In genomic region chrX:154714925-154715324, GRCh38 we compare ENCODE assay signal across 8 cellular contexts. TPM values are rescaled to one million over a fixed set of nuclear protein-coding genes. Genes with fewer than 3 reads are reported as not detected.
DNase-seq lines count a peak whose midpoint lies in the region; ATAC-seq and TF ChIP-seq lines count a peak whose summit lies in the region.

No MANE protein-coding gene starts in this region.

- no peaks in the 10 kb centered on the region for H3K4me1 ChIP-seq in thyroid gland

- H3K27ac ChIP-seq in thyroid gland = no peak overlapping the region

- TF ChIP-seq CTCF in MCF 10A (IDR thresholded peaks at IDR 0.05; ENCODE audit: unreplicated experiment) (peak; percentile 79), thyroid gland (IDR thresholded peaks at IDR 0.05) (peak; percentile 39 to 81 (median 68))

- POLR2A ChIA-PET in activated naive CD8-positive, alpha-beta T cell treated with anti-CD3 and anti-CD28 coated beads, Interleukin-2, amount 10 ng/mL, durations not matched to agents 7 days and 5 days (lab: Charles Lee) = no interaction called here
- POLR2A ChIA-PET in MCF 10A (lab: Yijun Ruan, JAX) = no interaction called here

- intact Hi-C loops in MCF 10A (cut with micrococcal nuclease) = loop anchor here (1.0 kb wide), 2 partner anchors 33 to 126 kb away; no protein-coding TSS in a partner anchor
- intact Hi-C loops in thyroid gland (cut with DNase I) = no loop called here

- no peaks in the 10 kb centered on the region for H3K9me3 Mint-ChIP-seq in activated naive CD8-positive, alpha-beta T cell treated with anti-CD3 and anti-CD28 coated beads, Interleukin-2, amount 10 ng/mL, durations not matched to agents 7 days and 5 days
- no peaks in the 10 kb centered on the region for H3K9me3 Mint-ChIP-seq in activated naive CD8-positive, alpha-beta T cell treated with anti-CD3 and anti-CD28 coated beads, Interleukin-2, amount 50 U/mL, for 24 hours
- no peaks in the 10 kb centered on the region for H3K9me3 Mint-ChIP-seq in MCF 10A (ENCODE audit: unreplicated experiment)

- no peak overlapping the region for H3K4me3 ChIP-seq in thyroid gland (replicated peaks in 1 of 3)

- peaks cover 22% of the 10 kb centered on the region for H3K36me3 Mint-ChIP-seq in activated naive CD8-positive, alpha-beta T cell treated with anti-CD3 and anti-CD28 coated beads, Interleukin-2, amount 10 ng/mL, durations not matched to agents 7 days and 5 days
- peaks cover 7% of the 10 kb centered on the region for H3K36me3 Mint-ChIP-seq in activated naive CD8-positive, alpha-beta T cell treated with anti-CD3 and anti-CD28 coated beads, Interleukin-2, amount 50 U/mL, for 24 hours (ENCODE audit: low read depth)
- peaks cover 5% of the 10 kb centered on the region for H3K36me3 Mint-ChIP-seq in MCF 10A (ENCODE audit: insufficient read depth, unreplicated experiment)

- peak; percentile 31 for ATAC-seq in activated naive CD8-positive, alpha-beta T cell treated with anti-CD3 and anti-CD28 coated beads, Interleukin-2, amount 10 ng/mL, durations not matched to agents 7 days and 5 days (ENCODE audit: low read depth)
- ATAC-seq in activated naive CD8-positive, alpha-beta T cell treated with anti-CD3 and anti-CD28 coated beads, Interleukin-2, amount 50 U/mL, for 24 hours = no peak
- ATAC-seq in HG03175 (IDR thresholded peaks at IDR 0.05; ENCODE audit: unreplicated experiment) = peak; percentile 49
- no peak for ATAC-seq in GM18519 (IDR thresholded peaks at IDR 0.05; ENCODE audit: low FRiP score, unreplicated experiment)

- peaks cover 53% of the 10 kb centered on the region for H3K4me1 Mint-ChIP-seq in activated naive CD8-positive, alpha-beta T cell treated with anti-CD3 and anti-CD28 coated beads, Interleukin-2, amount 10 ng/mL, durations not matched to agents 7 days and 5 days
- H3K4me1 Mint-ChIP-seq in activated naive CD8-positive, alpha-beta T cell treated with anti-CD3 and anti-CD28 coated beads, Interleukin-2, amount 50 U/mL, for 24 hours = peaks cover 59% of the 10 kb centered on the region
- H3K4me1 Mint-ChIP-seq in MCF 10A (ENCODE audit: insufficient read depth, unreplicated experiment) = peaks cover 42% of the 10 kb centered on the region

- H3K4me3 Mint-ChIP-seq in activated naive CD8-positive, alpha-beta T cell treated with anti-CD3 and anti-CD28 coated beads, Interleukin-2, amount 10 ng/mL, durations not matched to agents 7 days and 5 days = no peak overlapping the region
- no peak overlapping the region for H3K4me3 Mint-ChIP-seq in activated naive CD8-positive, alpha-beta T cell treated with anti-CD3 and anti-CD28 coated beads, Interleukin-2, amount 50 U/mL, for 24 hours
- H3K4me3 Mint-ChIP-seq in MCF 10A (ENCODE audit: unreplicated experiment) = no peak overlapping the region

- no peaks in the 10 kb centered on the region for H3K36me3 ChIP-seq in thyroid gland

- TF ChIP-seq POLR2A in thyroid gland (IDR thresholded peaks at IDR 0.05) = no peak

- no peak overlapping the region for H3K27ac Mint-ChIP-seq in activated naive CD8-positive, alpha-beta T cell treated with anti-CD3 and anti-CD28 coated beads, Interleukin-2, amount 10 ng/mL, durations not matched to agents 7 days and 5 days
- no peak overlapping the region for H3K27ac Mint-ChIP-seq in activated naive CD8-positive, alpha-beta T cell treated with anti-CD3 and anti-CD28 coated beads, Interleukin-2, amount 50 U/mL, for 24 hours
- H3K27ac Mint-ChIP-seq in MCF 10A (ENCODE audit: low read depth, unreplicated experiment) = no peak overlapping the region

- BruUV-seq in MCF 10A (replicated peaks; lab: Mats Ljungman, UMichigan) = no TSS peak

- H3K9me3 ChIP-seq in thyroid gland = no peaks in the 10 kb centered on the region

- CTCF ChIA-PET in MCF 10A (lab: Yijun Ruan, JAX) = no interaction called here

- 0 to 6% methylated on average over 2 of the region's 2 CpGs for WGBS in thyroid gland, 2 donors

- no peaks in the 10 kb centered on the region for H3K27me3 ChIP-seq in thyroid gland

- DNase-seq in activated naive CD8-positive, alpha-beta T cell treated with anti-CD3 and anti-CD28 coated beads, Interleukin-2, amount 10 ng/mL, durations not matched to agents 7 days and 5 days = no peak
- no peak for DNase-seq in activated naive CD8-positive, alpha-beta T cell treated with anti-CD3 and anti-CD28 coated beads, Interleukin-2, amount 50 U/mL, for 24 hours
- DNase-seq in RKO (ENCODE audit: low spot score) (peak; percentile 47), MCF 10A (ENCODE audit: unreplicated experiment) (peak; percentile 80), kidney tubule cell (ENCODE audit: low spot score) (peak; percentile 54), thyroid gland (peak; percentile 20 to 35)

- no peaks in the 10 kb centered on the region for H3K27me3 Mint-ChIP-seq in activated naive CD8-positive, alpha-beta T cell treated with anti-CD3 and anti-CD28 coated beads, Interleukin-2, amount 10 ng/mL, durations not matched to agents 7 days and 5 days
- H3K27me3 Mint-ChIP-seq in activated naive CD8-positive, alpha-beta T cell treated with anti-CD3 and anti-CD28 coated beads, Interleukin-2, amount 50 U/mL, for 24 hours = no peaks in the 10 kb centered on the region
- H3K27me3 Mint-ChIP-seq in MCF 10A (ENCODE audit: insufficient read depth, unreplicated experiment) = no peaks in the 10 kb centered on the region

RNA-seq across cellular contexts. Expression of gene GAB3, which starts 36.0 kb away (rescaled TPM):
- total RNA-seq in activated naive CD8-positive, alpha-beta T cell treated with anti-CD3 and anti-CD28 coated beads, Interleukin-2, amount 10 ng/mL, durations not matched to agents 7 days and 5 days = 10 to 100 TPM; 17.7 to 18.7 TPM
- total RNA-seq in MCF 10A (2022) (2.0 and 2.1 TPM in 2 replicates), thyroid gland (10 to 100 TPM in 1 of 4 donors, 1 to 10 TPM in 3; 5.8 to 10.2 (median 8.1) TPM)

RNA-seq across cellular contexts. Expression of gene DKC1, which starts 47.7 kb away (rescaled TPM):
- 10 to 100 TPM; 67.2 to 70.5 TPM for total RNA-seq in activated naive CD8-positive, alpha-beta T cell treated with anti-CD3 and anti-CD28 coated beads, Interleukin-2, amount 10 ng/mL, durations not matched to agents 7 days and 5 days
- total RNA-seq in MCF 10A (2022) = 149 and 196 TPM in 2 replicates
- total RNA-seq in thyroid gland = 10 to 100 TPM; 33.8 to 41.5 (median 35.2) TPM

Comparison
In these comparisons a context has a peak if more than half of its experiments do, and no peak if none do; other contexts are left out.
1. ATAC-seq: peak in activated naive CD8-positive, alpha-beta T cell treated with anti-CD3 and anti-CD28 coated beads, Interleukin-2, amount 10 ng/mL, durations not matched to agents 7 days and 5 days (single experiment) and HG03175 (single experiment); none in activated naive CD8-positive, alpha-beta T cell treated with anti-CD3 and anti-CD28 coated beads, Interleukin-2, amount 50 U/mL, for 24 hours (single experiment) and GM18519 (single experiment).
2. DNase-seq: peak in RKO (single experiment), MCF 10A (single experiment), kidney tubule cell (single experiment) and thyroid gland (2 of 2); none in activated naive CD8-positive, alpha-beta T cell treated with anti-CD3 and anti-CD28 coated beads, Interleukin-2, amount 10 ng/mL, durations not matched to agents 7 days and 5 days (single experiment) and activated naive CD8-positive, alpha-beta T cell treated with anti-CD3 and anti-CD28 coated beads, Interleukin-2, amount 50 U/mL, for 24 hours (single experiment).